18 cellular contexts compared by ENCODE assay signal in the genomic region with DNA sequence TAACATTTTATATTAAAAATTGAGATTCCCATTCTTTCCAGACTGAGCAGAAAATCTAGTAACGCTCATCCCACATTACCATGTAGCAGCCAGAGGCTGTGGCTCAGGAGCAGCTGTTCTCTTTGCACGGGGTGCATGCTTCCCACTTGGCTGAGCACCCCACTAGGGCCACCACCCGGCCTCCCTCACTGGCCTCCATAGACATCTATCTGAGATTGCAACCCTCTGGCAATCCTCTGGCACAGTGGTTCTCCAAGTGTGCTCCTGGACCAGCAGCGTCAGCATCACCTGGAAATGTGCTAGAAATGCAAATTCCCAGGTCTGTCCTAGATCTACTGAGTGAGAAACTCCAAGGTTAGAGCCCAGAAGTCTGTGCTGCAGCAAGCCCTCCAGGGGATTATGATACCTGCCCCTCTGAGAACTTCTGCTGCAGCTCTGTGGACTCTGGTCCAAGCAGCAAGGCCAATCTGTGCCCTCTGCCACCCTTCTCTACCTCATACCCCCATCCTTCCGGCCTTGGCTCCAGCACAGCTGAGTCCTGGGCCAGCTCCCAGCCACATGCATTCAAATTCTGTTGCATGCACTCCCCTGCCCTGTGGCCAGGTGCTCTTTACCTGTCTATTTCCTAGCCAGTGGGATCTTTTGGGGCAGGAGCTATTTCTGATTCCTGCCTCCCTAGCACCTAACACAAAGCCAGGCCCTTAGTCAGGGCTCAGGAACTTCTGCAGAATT.
"Had no signal": no experiment of that assay in that cellular context is flagged by ENCODE, and none has a peak within 500 bp of the region (broad histone marks: within the 10 kb centered on the region; RNA-seq: fewer than 3 reads in every experiment).

No MANE protein-coding gene starts in this region.

- DNase-seq: cerebellar nuclear complex; colonic mucosa; effector CD4-positive, alpha-beta T cell; foreskin melanocyte; left colon; mesendoderm; naive thymus-derived CD4-positive, alpha-beta T cell; nephron progenitor cell; ovary; retina; stimulated activated CD4-positive, alpha-beta T cell treated with anti-CD3 and anti-CD28 coated beads, Interleukin-12 subunit alpha, Interleukin-12 subunit beta, amount 100 ng/mL, for 4 hours; stimulated activated naive CD4-positive, alpha-beta T cell; tibial artery; upper lobe of left lung; uterus had no signal

- H3K79me2 ChIP-seq: hepatocyte had no signal

- H3K9me3 ChIP-seq: colonic mucosa, ovary, tibial artery, upper lobe of left lung, uterus had no signal

- H3K27me3 ChIP-seq: colonic mucosa, hepatocyte, ovary, tibial artery, upper lobe of left lung, uterus had no signal

- H3K36me3 ChIP-seq: colonic mucosa, ovary, tibial artery, upper lobe of left lung, uterus had no signal

- H3K4me2 ChIP-seq: hepatocyte had no signal

- H3K27ac ChIP-seq: colonic mucosa, hepatocyte, ovary, skin epidermis, tibial artery, upper lobe of left lung, uterus had no signal

- H3K4me1 ChIP-seq: colonic mucosa, tibial artery, upper lobe of left lung, uterus had no signal

- H2AFZ ChIP-seq: hepatocyte had no signal

- H3K4me3 ChIP-seq: colonic mucosa, hepatocyte, ovary, skin epidermis, tibial artery, upper lobe of left lung, uterus had no signal

- ATAC-seq: left colon; naive thymus-derived CD4-positive, alpha-beta T cell; sciatic nerve had no signal
